ENCODE assay signal across 8 cellular contexts in the genomic region with DNA sequence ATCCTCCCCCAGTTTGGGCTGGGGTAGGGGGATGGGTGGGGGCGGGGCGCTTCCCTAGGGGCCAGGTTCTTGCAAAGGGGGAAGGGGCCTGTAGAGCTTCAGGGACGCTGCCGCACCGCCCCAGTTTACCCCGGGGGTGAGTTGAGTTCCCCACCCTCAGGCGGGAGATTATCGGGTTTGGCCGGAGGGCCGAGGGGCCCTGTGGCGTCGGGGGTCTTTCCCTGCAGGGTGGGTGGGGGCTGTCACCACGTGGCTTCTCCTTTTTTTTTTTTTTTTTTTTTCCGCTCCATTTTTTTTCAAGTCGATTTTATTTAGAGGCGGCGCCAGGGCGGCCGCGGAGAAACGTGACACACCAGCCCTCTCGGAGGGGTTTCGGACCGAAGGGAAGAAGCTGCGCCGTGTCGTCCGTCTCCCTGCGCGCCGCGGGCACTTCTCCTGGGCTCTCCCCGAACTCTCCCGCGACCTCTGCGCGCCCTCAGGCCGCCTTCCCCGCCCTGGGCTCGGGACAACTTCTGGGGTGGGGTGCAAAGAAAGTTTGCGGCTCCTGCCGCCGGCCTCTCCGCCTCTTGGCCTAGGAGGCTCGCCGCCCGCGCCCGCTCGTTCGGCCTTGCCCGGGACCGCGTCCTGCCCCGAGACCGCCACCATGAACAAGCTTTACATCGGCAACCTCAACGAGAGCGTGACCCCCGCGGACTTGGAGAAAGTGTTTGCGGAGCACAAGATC. TPM values are rescaled to one million over a fixed set of nuclear protein-coding genes. Genes with fewer than 3 reads are reported as not detected.
DNase-seq lines count a peak whose midpoint lies in the region; ATAC-seq and TF ChIP-seq lines count a peak whose summit lies in the region.

A gene (plus strand): TSS at position 283 of the 724 bp plus-strand sequence. CDS start 361 bp downstream, at position 644.

- H3K27ac ChIP-seq in iPS-18a (ENCODE audit: low read length) (peak within 1 kb of the TSS; percentile 81), RWPE1 (no peak within 1 kb of the TSS)

- H3K4me1 ChIP-seq in iPS-18a (ENCODE audit: control insufficient read depth, low read depth, low read length), result peaks cover 34% of the 10 kb centered on the region

- H3K36me3 Mint-ChIP-seq in IgD-negative memory B cell (peaks cover 1% of the 10 kb centered on the region), type B pancreatic cell (peaks cover 21% of the 10 kb centered on the region)
- peaks cover 15% of the 10 kb centered on the region for H3K36me3 Mint-ChIP-seq in activated T-helper 17 cell treated with anti-CD3 and anti-CD28 coated beads, Interleukin-2, amount 50 U/mL, for 72 hours (ENCODE audit: low read depth)

- H3K9ac ChIP-seq in iPS-18a (ENCODE audit: low read length), result peak within 1 kb of the TSS; percentile 100

- POLR2A ChIA-PET in RWPE1 (lab: Yijun Ruan, JAX; ENCODE audit: low non-redundant PET), result interaction anchor here (0.7 kb wide), 1 partner anchor 196 kb away, joined by 5 read pairs; no protein-coding TSS in a partner anchor

- H3K9me3 Mint-ChIP-seq in IgD-negative memory B cell, result peaks cover 0 to 8% (median 4%) of the 10 kb centered on the region in 3 donors
- no peaks in the 10 kb centered on the region for H3K9me3 Mint-ChIP-seq in activated T-helper 17 cell treated with anti-CD3 and anti-CD28 coated beads, Interleukin-2, amount 50 U/mL, for 72 hours
- H3K9me3 Mint-ChIP-seq in type B pancreatic cell, result no peaks in the 10 kb centered on the region

- peak; percentile 35 for ATAC-seq in activated T-helper 17 cell treated with anti-CD3 and anti-CD28 coated beads, Interleukin-2, amount 50 U/mL, for 72 hours (replicated peaks)
- no peak for ATAC-seq in GM21526 (IDR thresholded peaks at IDR 0.05; ENCODE audit: low FRiP score, unreplicated experiment)
- no peak for ATAC-seq in GM18861 (IDR thresholded peaks at IDR 0.05; ENCODE audit: unreplicated experiment)

- CTCF ChIA-PET in RWPE1 (lab: Yijun Ruan, JAX), result interaction anchor here (0.7 kb wide), 1 partner anchor 104 kb away, joined by 5 read pairs; no protein-coding TSS in a partner anchor

- peak within 1 kb of the TSS; percentile 99 for H3K4me3 ChIP-seq in iPS-18a (ENCODE audit: low read length)

- H3K9me3 ChIP-seq in iPS-18a (ENCODE audit: control insufficient read depth, low read depth, low read length), result no peaks in the 10 kb centered on the region

- H3K4me1 Mint-ChIP-seq in IgD-negative memory B cell (peaks cover 14 to 20% (median 15%) of the 10 kb centered on the region in 3 donors), type B pancreatic cell (ENCODE audit: unreplicated experiment) (peaks cover 28% of the 10 kb centered on the region)
- peaks cover 10% of the 10 kb centered on the region for H3K4me1 Mint-ChIP-seq in activated T-helper 17 cell treated with anti-CD3 and anti-CD28 coated beads, Interleukin-2, amount 50 U/mL, for 72 hours

- H3K27me3 Mint-ChIP-seq in IgD-negative memory B cell, result peaks cover 67% of the 10 kb centered on the region
- peaks cover 69% of the 10 kb centered on the region for H3K27me3 Mint-ChIP-seq in activated T-helper 17 cell treated with anti-CD3 and anti-CD28 coated beads, Interleukin-2, amount 50 U/mL, for 72 hours
- peaks cover 15% of the 10 kb centered on the region for H3K27me3 Mint-ChIP-seq in type B pancreatic cell

- DNase-seq in CMK (ENCODE audit: low read depth) (peak; percentile 91), type B pancreatic cell (ENCODE audit: extremely low spot score, unreplicated experiment) (peak; percentile 89), RWPE1 (ENCODE audit: low spot score) (no peak)

- H3K27me3 ChIP-seq in iPS-18a (ENCODE audit: control insufficient read depth, insufficient read depth, low read length), result no peaks in the 10 kb centered on the region

- H3K27ac Mint-ChIP-seq in IgD-negative memory B cell (peak within 1 kb of the TSS; percentile 73 to 86 (median 74)), type B pancreatic cell (peak within 1 kb of the TSS; percentile 93)
- H3K27ac Mint-ChIP-seq in activated T-helper 17 cell treated with anti-CD3 and anti-CD28 coated beads, Interleukin-2, amount 50 U/mL, for 72 hours, result no peak within 1 kb of the TSS

- H3K4me3 Mint-ChIP-seq in IgD-negative memory B cell (peak within 1 kb of the TSS; percentile 61 to 91 (median 82)), type B pancreatic cell (peak within 1 kb of the TSS; percentile 87)
- peak within 1 kb of the TSS; percentile 60 for H3K4me3 Mint-ChIP-seq in activated T-helper 17 cell treated with anti-CD3 and anti-CD28 coated beads, Interleukin-2, amount 50 U/mL, for 72 hours

- peaks cover 12% of the 10 kb centered on the region for H3K36me3 ChIP-seq in iPS-18a (ENCODE audit: control insufficient read depth, low read depth, low read length)

- TF ChIP-seq CTCF in type B pancreatic cell (conservative IDR thresholded peaks at IDR 0.05) (no peak), RWPE1 (conservative IDR thresholded peaks at IDR 0.05; ENCODE audit: low read depth) (no peak)

RNA-seq across cellular contexts. Expression of the gene that starts here (rescaled TPM):
- not detected for polyA plus RNA-seq in IgD-negative memory B cell
- under 1 TPM in 1 of 2 donors, not detected in 1; 0.63 TPM for total RNA-seq in activated T-helper 17 cell treated with anti-CD3 and anti-CD28 coated beads, Interleukin-2, amount 50 U/mL, for 72 hours
- 104 and 232 TPM in 2 replicates for total RNA-seq in type B pancreatic cell (ENCODE audit: low replicate concordance)

Comparison
In these comparisons a context has a peak if more than half of its experiments do, and no peak if none do; other contexts are left out.
1. RNA of the gene that starts here (total RNA-seq): 104 to 232 TPM in type B pancreatic cell; 0.63 TPM in activated T-helper 17 cell treated with anti-CD3 and anti-CD28 coated beads, Interleukin-2, amount 50 U/mL, for 72 hours; every median in the first group is over 10 times any median in the second.
2. Peak in ATAC-seq in activated T-helper 17 cell treated with anti-CD3 and anti-CD28 coated beads, Interleukin-2, amount 50 U/mL, for 72 hours; RNA of the gene not detected or under 1 TPM.
3. Peak in every context shown above with its lines, with median percentiles within 50 percentile points of each other: H3K4me3 Mint-ChIP-seq.